Comparison of ENCODE assay signal across 8 cellular contexts in genomic region chr5:160119142-160119904, GRCh38. TPM values are rescaled to one million over a fixed set of nuclear protein-coding genes. Genes with fewer than 3 reads are reported as not detected.
DNase-seq lines count a peak whose midpoint lies in the region; ATAC-seq and TF ChIP-seq lines count a peak whose summit lies in the region.

Gene PWWP2A (minus strand): TSS chr5:160119450. CDS start chr5:160119388, 62 bp downstream.

- peaks cover 0 to 5% of the 10 kb centered on the region in 2 donors for H3K36me3 ChIP-seq in lung (ENCODE audit: control insufficient read depth in 2 of 2, insufficient read depth in 2 of 2, low read length in 2 of 2)

- POLR2A ChIA-PET in activated CD8-positive, alpha-beta memory T cell treated with anti-CD3 and anti-CD28 coated beads for 36 hours (lab: Charles Lee): interaction anchor here (1.0 kb wide), 1 partner anchor 12 kb away, joined by 3 read pairs; no protein-coding TSS in a partner anchor

- ATAC-seq in lung (ENCODE audit: insufficient read depth, low FRiP score): peak; percentile 90

- no peaks in the 10 kb centered on the region for H3K4me1 ChIP-seq in lung (ENCODE audit: control insufficient read depth in 2 of 2, insufficient read depth in 2 of 2, low read length in 2 of 2)

- DNase-seq in COLO829 (ENCODE audit: low spot score) (peak; percentile 96), GM20000 (ENCODE audit: low spot score) (peak; percentile 97), HT-29 (ENCODE audit: low spot score) (peak; percentile 100), NOMO-1 (lab: John Stamatoyannopoulos, UW; ENCODE audit: unreplicated experiment in 2 of 2) (peak; percentile 98 to 100), lung (ENCODE audit: low spot score) (peak; percentile 100)
- peak; percentile 97 for DNase-seq in effector CD8-positive, alpha-beta T cell (lab: John Stamatoyannopoulos, UW)
- DNase-seq in stimulated activated CD4-positive, alpha-beta T cell treated with anti-CD3 and anti-CD28 coated beads, TNF-alpha, amount 100 ng/mL, for 4 hours (ENCODE audit: low read depth in 3 of 3): peak; percentile 87 to 97 (median 91)

- CTCF ChIA-PET in activated CD8-positive, alpha-beta memory T cell treated with anti-CD3 and anti-CD28 coated beads for 36 hours (lab: Charles Lee): no interaction called here

- 0 to 1% methylated on average over 50 to 55 of the region's 55 CpGs for WGBS in lung, 2 donors

- H3K27ac ChIP-seq in lung (ENCODE audit: low read depth in 1 of 2, low read length in 1 of 2): peak within 1 kb of the TSS; percentile 99

- peak within 1 kb of the TSS; percentile 96 for H3K4me3 ChIP-seq in lung

- H3K27me3 ChIP-seq in lung (ENCODE audit: control insufficient read depth, insufficient read depth): no peaks in the 10 kb centered on the region

- H3K9me3 ChIP-seq in lung (ENCODE audit: control insufficient read depth in 2 of 2, insufficient read depth in 1 of 2, low read length in 1 of 2): no peaks in the 10 kb centered on the region

- no peak for TF ChIP-seq CTCF in GM20000 (IDR thresholded peaks at IDR 0.05; ENCODE audit: extremely low read depth, missing control alignments)
- TF ChIP-seq CTCF in lung (IDR thresholded peaks at IDR 0.05; ENCODE audit: control extremely low read depth, extremely low read depth): no peak

RNA-seq across cellular contexts. Expression of gene PWWP2A, which starts in this region (rescaled TPM):
- 22.0 and 25.4 TPM in 2 replicates for total RNA-seq in HT-29 (2014; rRNA removed; shearing (Covaris generic))
- 10 to 100 TPM; 19.7 to 20.7 TPM for total RNA-seq in activated CD8-positive, alpha-beta memory T cell treated with anti-CD3 and anti-CD28 coated beads for 36 hours
- total RNA-seq in lung: 10 to 100 TPM; 23.0 to 49.0 TPM
- 10 to 100 TPM in 1 of 2 donors, 1 to 10 TPM in 1; 7.9 to 10.0 TPM for polyA plus RNA-seq in lung

Comparison
In these comparisons a context has a peak if more than half of its experiments do, and no peak if none do; other contexts are left out.
1. Peak in every context shown above with its lines: DNase-seq, ATAC-seq, H3K4me3 ChIP-seq and H3K27ac ChIP-seq.